ENCODE assay signal across 19 cellular contexts in genomic region chr1:111209622-111210021, GRCh38. TPM values are rescaled to one million over a fixed set of nuclear protein-coding genes. Genes with fewer than 3 reads are reported as not detected.
A peak's percentile ranks its signal among the peaks of the same experiment; 100 is the strongest.
DNase-seq lines count a peak whose midpoint lies in the region; ATAC-seq and TF ChIP-seq lines count a peak whose summit lies in the region.
"Had no signal": no experiment of that assay in that cellular context is flagged by ENCODE, and none has a peak within 500 bp of the region (broad histone marks: within the 10 kb centered on the region; RNA-seq: fewer than 3 reads in every experiment).

No MANE protein-coding gene starts in this region.

- H3K27ac ChIP-seq in naive thymus-derived CD4-positive, alpha-beta T cell (ENCODE audit: low read depth, low read length) = no peak overlapping the region
- H3K27ac ChIP-seq: BLaER1 had no signal

- no peaks in the 10 kb centered on the region for H3K36me3 ChIP-seq in naive thymus-derived CD4-positive, alpha-beta T cell (ENCODE audit: control insufficient read depth in 2 of 3, insufficient read depth in 3 of 3, low read length in 3 of 3)
- H3K36me3 ChIP-seq: BLaER1 had no signal

- no peak for DNase-seq in activated naive CD4-positive, alpha-beta T cell treated with anti-CD3 and anti-CD28 coated beads, Interleukin-2, amount 10 ng/mL, durations not matched to agents 7 days and 5 days
- DNase-seq in T-cell (no peak), epithelial cell of esophagus (ENCODE audit: low read depth) (peak; percentile 92), left cardiac atrium (no peak), D341Med (ENCODE audit: low spot score) (no peak)
- no peak for DNase-seq in naive thymus-derived CD4-positive, alpha-beta T cell
- no peak for DNase-seq in activated CD4-positive, alpha-beta memory T cell treated with anti-CD3 and anti-CD28 coated beads, Interleukin-2, amount 10 ng/mL, durations not matched to agents 7 days and 5 days
- DNase-seq: 8988T; AML-193; Caco-2; CD8-positive, alpha-beta memory T cell; DMS 273 treated with DMSO at 0.1 percent for 48 hours; DMS79; EL; H9 had no signal

- H3K36me3 Mint-ChIP-seq in activated naive CD4-positive, alpha-beta T cell treated with anti-CD3 and anti-CD28 coated beads, Interleukin-2, amount 50 U/mL, for 24 hours = no peaks in the 10 kb centered on the region
- H3K36me3 Mint-ChIP-seq in activated naive CD4-positive, alpha-beta T cell treated with anti-CD3 and anti-CD28 coated beads, Interleukin-2, amount 10 ng/mL, durations not matched to agents 7 days and 5 days = peaks cover 5% of the 10 kb centered on the region
- no peaks in the 10 kb centered on the region for H3K36me3 Mint-ChIP-seq in T-cell
- peaks cover 0 to 16% (median 0%) of the 10 kb centered on the region in 5 donors for H3K36me3 Mint-ChIP-seq in naive thymus-derived CD4-positive, alpha-beta T cell
- no peaks in the 10 kb centered on the region for H3K36me3 Mint-ChIP-seq in activated CD4-positive, alpha-beta memory T cell treated with anti-CD3 and anti-CD28 coated beads, Interleukin-2, amount 10 ng/mL, durations not matched to agents 7 days and 5 days (ENCODE audit: low read depth)

- no peaks in the 10 kb centered on the region for H3K9me3 ChIP-seq in naive thymus-derived CD4-positive, alpha-beta T cell (ENCODE audit: control insufficient read depth in 2 of 3, low read length in 3 of 3)
- H3K9me3 ChIP-seq: BLaER1, Caco-2 had no signal

- no peaks in the 10 kb centered on the region for H3K27me3 ChIP-seq in naive thymus-derived CD4-positive, alpha-beta T cell (ENCODE audit: control insufficient read depth in 2 of 2, insufficient read depth in 2 of 2, low read length in 2 of 2)
- H3K27me3 ChIP-seq: BLaER1 had no signal

- peaks cover 95% of the 10 kb centered on the region for H3K4me1 Mint-ChIP-seq in activated naive CD4-positive, alpha-beta T cell treated with anti-CD3 and anti-CD28 coated beads, Interleukin-2, amount 50 U/mL, for 24 hours
- H3K4me1 Mint-ChIP-seq in activated naive CD4-positive, alpha-beta T cell treated with anti-CD3 and anti-CD28 coated beads, Interleukin-2, amount 10 ng/mL, durations not matched to agents 7 days and 5 days = peaks cover 75% of the 10 kb centered on the region
- peaks cover 76 to 86% (median 84%) of the 10 kb centered on the region in 3 donors for H3K4me1 Mint-ChIP-seq in T-cell
- H3K4me1 Mint-ChIP-seq in naive thymus-derived CD4-positive, alpha-beta T cell = peaks cover 56 to 97% (median 89%) of the 10 kb centered on the region in 7 donors
- peaks cover 48% of the 10 kb centered on the region for H3K4me1 Mint-ChIP-seq in activated CD4-positive, alpha-beta memory T cell treated with anti-CD3 and anti-CD28 coated beads, Interleukin-2, amount 10 ng/mL, durations not matched to agents 7 days and 5 days

- intact Hi-C loops in naive thymus-derived CD4-positive, alpha-beta T cell (cut with micrococcal nuclease) = loop anchor here (10.0 kb wide), 2 partner anchors 415 to 575 kb away; no protein-coding TSS in a partner anchor
- intact Hi-C loops in left cardiac atrium (cut with DNase I) = no loop called here

- H3K4me1 ChIP-seq in naive thymus-derived CD4-positive, alpha-beta T cell (ENCODE audit: control insufficient read depth in 2 of 2, insufficient read depth in 2 of 2, low read length in 2 of 2) = peaks cover 26 to 42% of the 10 kb centered on the region in 2 donors

- no peak for TF ChIP-seq CTCF in epithelial cell of esophagus (IDR thresholded peaks at IDR 0.05; ENCODE audit: insufficient read depth, low read depth, low read length, missing control alignments)

- POLR2A ChIA-PET in T-cell (lab: Charles Lee) = no interaction called here
- POLR2A ChIA-PET in naive thymus-derived CD4-positive, alpha-beta T cell (lab: Charles Lee) = interaction anchor here (1.0 to 4.5 kb wide), 3 partner anchors 8 to 14 kb away, joined by 3 to 88 read pairs (median 12); partner anchors contain the start of gene DENND2D
- POLR2A ChIA-PET in activated CD4-positive, alpha-beta memory T cell treated with anti-CD3 and anti-CD28 coated beads, Interleukin-2, amount 10 ng/mL, durations not matched to agents 7 days and 5 days (lab: Charles Lee) = interaction anchor here (1.0 to 1.4 kb wide), 2 partner anchors 9 to 11 kb away, joined by 4 read pairs; no protein-coding TSS in a partner anchor

- H3K27me3 Mint-ChIP-seq in activated naive CD4-positive, alpha-beta T cell treated with anti-CD3 and anti-CD28 coated beads, Interleukin-2, amount 50 U/mL, for 24 hours = no peaks in the 10 kb centered on the region
- peaks cover 5% of the 10 kb centered on the region for H3K27me3 Mint-ChIP-seq in activated naive CD4-positive, alpha-beta T cell treated with anti-CD3 and anti-CD28 coated beads, Interleukin-2, amount 10 ng/mL, durations not matched to agents 7 days and 5 days
- no peaks in the 10 kb centered on the region for H3K27me3 Mint-ChIP-seq in T-cell
- H3K27me3 Mint-ChIP-seq in naive thymus-derived CD4-positive, alpha-beta T cell = no peaks in the 10 kb centered on the region
- H3K27me3 Mint-ChIP-seq in activated CD4-positive, alpha-beta memory T cell treated with anti-CD3 and anti-CD28 coated beads, Interleukin-2, amount 10 ng/mL, durations not matched to agents 7 days and 5 days = peaks cover 13% of the 10 kb centered on the region
- H3K27me3 Mint-ChIP-seq: CD8-positive, alpha-beta memory T cell had no signal

- no peak for ATAC-seq in T-cell (replicated peaks in 1 of 4)
- no peak for ATAC-seq in naive thymus-derived CD4-positive, alpha-beta T cell
- ATAC-seq in left cardiac atrium = no peak
- ATAC-seq: GM23338 had no signal

- H3K4me3 ChIP-seq in epithelial cell of esophagus (ENCODE audit: low read length) = no peak overlapping the region
- no peak overlapping the region for H3K4me3 ChIP-seq in naive thymus-derived CD4-positive, alpha-beta T cell (ENCODE audit: low read length)
- H3K4me3 ChIP-seq: BLaER1, GM23338 had no signal

- peak overlapping the region; percentile 63 for H3K27ac Mint-ChIP-seq in activated naive CD4-positive, alpha-beta T cell treated with anti-CD3 and anti-CD28 coated beads, Interleukin-2, amount 50 U/mL, for 24 hours
- H3K27ac Mint-ChIP-seq in activated naive CD4-positive, alpha-beta T cell treated with anti-CD3 and anti-CD28 coated beads, Interleukin-2, amount 10 ng/mL, durations not matched to agents 7 days and 5 days = no peak overlapping the region
- peak overlapping the region; percentile 13 to 95 for H3K27ac Mint-ChIP-seq in T-cell
- peak overlapping the region in 7 of 9 donors; percentile 2 to 99 (median 33) for H3K27ac Mint-ChIP-seq in naive thymus-derived CD4-positive, alpha-beta T cell
- H3K27ac Mint-ChIP-seq in activated CD4-positive, alpha-beta memory T cell treated with anti-CD3 and anti-CD28 coated beads, Interleukin-2, amount 10 ng/mL, durations not matched to agents 7 days and 5 days = no peak overlapping the region
- H3K27ac Mint-ChIP-seq: GM23338, H9 had no signal

- CTCF ChIA-PET in activated naive CD4-positive, alpha-beta T cell treated with anti-CD3 and anti-CD28 coated beads, Interleukin-2, amount 10 ng/mL, durations not matched to agents 7 days and 5 days (lab: Charles Lee) = interaction anchor here (2.3 kb wide), 1 partner anchor 10 kb away, joined by 6 read pairs; no protein-coding TSS in a partner anchor
- CTCF ChIA-PET in T-cell (lab: Charles Lee) = interaction anchor here in 1 of 2 donors (0.9 kb wide), 1 partner anchor 13 kb away, joined by 3 read pairs; no protein-coding TSS in a partner anchor
- CTCF ChIA-PET in naive thymus-derived CD4-positive, alpha-beta T cell (lab: Charles Lee) = interaction anchor here (1.2 to 1.4 kb wide), 3 partner anchors 10 to 13 kb away, joined by 3 to 4 read pairs (median 4); no protein-coding TSS in a partner anchor
- CTCF ChIA-PET in activated CD4-positive, alpha-beta memory T cell treated with anti-CD3 and anti-CD28 coated beads, Interleukin-2, amount 10 ng/mL, durations not matched to agents 7 days and 5 days (lab: Charles Lee) = no interaction called here

- no peak overlapping the region for H3K4me3 Mint-ChIP-seq in activated naive CD4-positive, alpha-beta T cell treated with anti-CD3 and anti-CD28 coated beads, Interleukin-2, amount 50 U/mL, for 24 hours
- H3K4me3 Mint-ChIP-seq in activated naive CD4-positive, alpha-beta T cell treated with anti-CD3 and anti-CD28 coated beads, Interleukin-2, amount 10 ng/mL, durations not matched to agents 7 days and 5 days = no peak overlapping the region
- no peak overlapping the region for H3K4me3 Mint-ChIP-seq in T-cell
- H3K4me3 Mint-ChIP-seq in naive thymus-derived CD4-positive, alpha-beta T cell = no peak overlapping the region
- no peak overlapping the region for H3K4me3 Mint-ChIP-seq in activated CD4-positive, alpha-beta memory T cell treated with anti-CD3 and anti-CD28 coated beads, Interleukin-2, amount 10 ng/mL, durations not matched to agents 7 days and 5 days
- H3K4me3 Mint-ChIP-seq: GM23338, H9 had no signal

- H3K9me3 Mint-ChIP-seq in activated naive CD4-positive, alpha-beta T cell treated with anti-CD3 and anti-CD28 coated beads, Interleukin-2, amount 50 U/mL, for 24 hours = no peaks in the 10 kb centered on the region
- no peaks in the 10 kb centered on the region for H3K9me3 Mint-ChIP-seq in activated naive CD4-positive, alpha-beta T cell treated with anti-CD3 and anti-CD28 coated beads, Interleukin-2, amount 10 ng/mL, durations not matched to agents 7 days and 5 days
- peaks cover 0 to 3% (median 0%) of the 10 kb centered on the region in 3 donors for H3K9me3 Mint-ChIP-seq in T-cell
- H3K9me3 Mint-ChIP-seq in naive thymus-derived CD4-positive, alpha-beta T cell = peaks cover 0 to 5% (median 0%) of the 10 kb centered on the region in 11 donors
- H3K9me3 Mint-ChIP-seq in activated CD4-positive, alpha-beta memory T cell treated with anti-CD3 and anti-CD28 coated beads, Interleukin-2, amount 10 ng/mL, durations not matched to agents 7 days and 5 days = no peaks in the 10 kb centered on the region
- H3K9me3 Mint-ChIP-seq: GM23338, H9 had no signal

RNA-seq across cellular contexts. Expression of gene DENND2D, which starts 9.2 kb away (rescaled TPM):
- total RNA-seq in T-cell (100 to 1,000 TPM; 128 to 234 (median 222) TPM), left cardiac atrium (10 to 100 TPM in 1 of 2 donors, 1 to 10 TPM in 1; 8.6 to 10.6 TPM)
- total RNA-seq in naive thymus-derived CD4-positive, alpha-beta T cell = 100 to 1,000 TPM; 122 to 328 (median 288) TPM
- polyA plus RNA-seq in naive thymus-derived CD4-positive, alpha-beta T cell = 100 to 1,000 TPM; 192 to 421 TPM
- 100 to 1,000 TPM; 207 to 210 TPM for total RNA-seq in activated CD4-positive, alpha-beta memory T cell treated with anti-CD3 and anti-CD28 coated beads, Interleukin-2, amount 10 ng/mL, durations not matched to agents 7 days and 5 days
- total RNA-seq: HT1080 had no signal

RNA-seq across cellular contexts. Expression of gene CHI3L2, which starts 17.9 kb away (rescaled TPM):
- total RNA-seq in T-cell = 10 to 100 TPM in 4 of 5 donors, 1 to 10 TPM in 1; 3.6 to 28.1 (median 10.9) TPM
- 10 to 100 TPM in 3 of 5 experiments, 1 to 10 TPM in 2; 7.0 to 38.0 (median 18.8) TPM for total RNA-seq in naive thymus-derived CD4-positive, alpha-beta T cell
- polyA plus RNA-seq in naive thymus-derived CD4-positive, alpha-beta T cell = 100 to 1,000 TPM; 126 to 136 TPM
- 10 to 100 TPM; 11.7 to 36.8 TPM for total RNA-seq in left cardiac atrium
- total RNA-seq in activated CD4-positive, alpha-beta memory T cell treated with anti-CD3 and anti-CD28 coated beads, Interleukin-2, amount 10 ng/mL, durations not matched to agents 7 days and 5 days = 1 to 10 TPM; 8.5 to 9.0 TPM
- total RNA-seq: Caco-2, GM23338, H9 had no signal

Comparison
In these comparisons a context has a peak if more than half of its experiments do, and no peak if none do; other contexts are left out.
1. H3K27ac Mint-ChIP-seq: peak in activated naive CD4-positive, alpha-beta T cell treated with anti-CD3 and anti-CD28 coated beads, Interleukin-2, amount 50 U/mL, for 24 hours (single experiment), T-cell (2 of 2) and naive thymus-derived CD4-positive, alpha-beta T cell (7 of 9); none in activated naive CD4-positive, alpha-beta T cell treated with anti-CD3 and anti-CD28 coated beads, Interleukin-2, amount 10 ng/mL, durations not matched to agents 7 days and 5 days (single experiment) and activated CD4-positive, alpha-beta memory T cell treated with anti-CD3 and anti-CD28 coated beads, Interleukin-2, amount 10 ng/mL, durations not matched to agents 7 days and 5 days (single experiment).
2. RNA of gene DENND2D, which starts 9.2 kb away (total RNA-seq): 122 to 328 TPM in naive thymus-derived CD4-positive, alpha-beta T cell, 128 to 234 TPM in T-cell and 207 to 210 TPM in activated CD4-positive, alpha-beta memory T cell treated with anti-CD3 and anti-CD28 coated beads, Interleukin-2, amount 10 ng/mL, durations not matched to agents 7 days and 5 days; 8.6 to 10.6 TPM in left cardiac atrium; every median in the first group is over 10 times any median in the second.
3. POLR2A ChIA-PET loops: an anchor here in naive thymus-derived CD4-positive, alpha-beta T cell (1.0 to 4.5 kb wide) and activated CD4-positive, alpha-beta memory T cell treated with anti-CD3 and anti-CD28 coated beads, Interleukin-2, amount 10 ng/mL, durations not matched to agents 7 days and 5 days (1.0 to 1.4 kb wide); none called in T-cell.
4. intact Hi-C loops: an anchor here in naive thymus-derived CD4-positive, alpha-beta T cell (10.0 kb wide); none called in left cardiac atrium.